ENCODE assay signal across 28 cellular contexts in the genomic region with DNA sequence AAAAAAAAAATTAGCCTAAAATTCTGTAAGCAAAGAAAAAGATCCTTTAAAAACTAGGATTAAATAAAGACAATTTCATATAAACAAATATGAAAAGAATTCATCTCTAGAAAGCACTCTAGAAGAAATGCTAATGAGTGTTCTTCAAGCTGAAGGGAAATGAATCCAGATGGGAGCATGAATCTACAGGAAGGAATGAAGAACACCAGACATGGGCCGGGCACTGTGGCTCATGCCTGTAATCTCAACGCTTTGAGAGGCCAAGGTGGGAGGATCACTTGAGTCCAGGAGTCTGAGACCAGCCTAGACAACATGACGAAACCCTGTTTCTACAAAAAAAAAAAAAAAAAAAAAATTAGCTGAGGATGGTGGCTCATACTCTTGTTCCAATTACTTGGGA.
DNase-seq lines count a peak whose midpoint lies in the region; ATAC-seq and TF ChIP-seq lines count a peak whose summit lies in the region.
"Had no signal": no experiment of that assay in that cellular context is flagged by ENCODE, and none has a peak within 500 bp of the region (broad histone marks: within the 10 kb centered on the region; RNA-seq: fewer than 3 reads in every experiment).

No MANE protein-coding gene starts in this region.

- peaks cover 3% of the 10 kb centered on the region for H3K9me3 ChIP-seq in T-helper 17 cell (ENCODE audit: control insufficient read depth, low read length, poor library complexity, severe bottlenecking)
- H3K9me3 ChIP-seq: Peyer's patch, suprapubic skin, upper lobe of right lung had no signal

- H3K27ac Mint-ChIP-seq in T-helper 17 cell = no peak overlapping the region
- H3K27ac Mint-ChIP-seq: activated CD4-positive, alpha-beta T cell treated with anti-CD3 and anti-CD28 coated beads for 36 hours; activated CD8-positive, alpha-beta T cell treated with anti-CD3 and anti-CD28 coated beads for 36 hours; activated T-helper 2 cell treated with anti-CD3 and anti-CD28 coated beads, Interferon-gamma antibody, Interleukin-2, Interleukin-4, amounts not matched to agents 10 μg/mL and 5 μg/mL and 100 μg/mL, durations not matched to agents 14 hours and 24 hours and 36 hours; B cell; CD8-positive, alpha-beta T cell; nephron had no signal

- no peak for TF ChIP-seq CTCF in fibroblast of villous mesenchyme (IDR thresholded peaks at IDR 0.05; ENCODE audit: insufficient read depth, low read depth, low read length)

- no peaks in the 10 kb centered on the region for H3K27me3 Mint-ChIP-seq in T-helper 17 cell
- H3K27me3 Mint-ChIP-seq: activated CD4-positive, alpha-beta T cell treated with anti-CD3 and anti-CD28 coated beads for 36 hours; activated CD8-positive, alpha-beta T cell treated with anti-CD3 and anti-CD28 coated beads for 36 hours; B cell had no signal

- peaks cover 11% of the 10 kb centered on the region for H3K36me3 Mint-ChIP-seq in T-helper 17 cell (ENCODE audit: low read depth)

- no peak overlapping the region for H3K4me3 ChIP-seq in fibroblast of villous mesenchyme (ENCODE audit: low read depth, low read length)
- H3K4me3 ChIP-seq: lung, Peyer's patch, SJCRH30, skin epidermis, suprapubic skin, upper lobe of right lung had no signal

- H3K4me3 Mint-ChIP-seq in T-helper 17 cell = no peak overlapping the region
- H3K4me3 Mint-ChIP-seq: activated CD4-positive, alpha-beta T cell treated with anti-CD3 and anti-CD28 coated beads for 36 hours; activated CD8-positive, alpha-beta T cell treated with anti-CD3 and anti-CD28 coated beads for 36 hours; B cell; CD8-positive, alpha-beta T cell; nephron had no signal

- peaks cover 7% of the 10 kb centered on the region for H3K4me1 Mint-ChIP-seq in T-helper 17 cell
- H3K4me1 Mint-ChIP-seq: activated CD4-positive, alpha-beta T cell treated with anti-CD3 and anti-CD28 coated beads for 36 hours; B cell had no signal

- DNase-seq in GM03348 (ENCODE audit: low spot score) (peak; percentile 75), amniotic epithelial cell (ENCODE audit: low read depth) (peak; percentile 88), fibroblast of villous mesenchyme (ENCODE audit: low read depth) (peak; percentile 37), T-helper 17 cell (no peak), middle frontal gyrus (ENCODE audit: extremely low spot score, low spot score) (no peak), NCI-H2171 (lab: John Stamatoyannopoulos, UW) (no peak)
- DNase-seq: activated CD4-positive, alpha-beta T cell treated with anti-CD3 and anti-CD28 coated beads for 36 hours; activated CD8-positive, alpha-beta T cell treated with anti-CD3 and anti-CD28 coated beads for 36 hours; activated naive CD4-positive, alpha-beta T cell treated with anti-CD3 and anti-CD28 coated beads, Interleukin-2, amount 50 U/mL, for 16 hours; amygdala; CD8-positive, alpha-beta T cell; head of caudate nucleus; NCI-H2107; NCI-H82; Peyer's patch; SJCRH30; stimulated activated naive CD4-positive, alpha-beta T cell treated with Interleukin-2 at 50 U/mL for 16 hours; SW 1271; T-helper 9 cell; upper lobe of right lung had no signal

- no peak for ATAC-seq in GM19467 (IDR thresholded peaks at IDR 0.05; ENCODE audit: unreplicated experiment)
- ATAC-seq in T-helper 17 cell = no peak
- ATAC-seq: activated CD4-positive, alpha-beta T cell treated with anti-CD3 and anti-CD28 coated beads for 36 hours; activated CD8-positive, alpha-beta T cell treated with anti-CD3 and anti-CD28 coated beads for 36 hours; CD8-positive, alpha-beta T cell; HCT116; upper lobe of right lung had no signal

Comparison
In these comparisons a context has a peak if more than half of its experiments do, and no peak if none do; other contexts are left out.
1. DNase-seq: peak in GM03348 (single experiment), amniotic epithelial cell (single experiment) and fibroblast of villous mesenchyme (single experiment); none in T-helper 17 cell (0 of 3), middle frontal gyrus (single experiment) and NCI-H2171 (single experiment).